9 cellular contexts compared by ENCODE assay signal in genomic region chr2:60867848-60868247, GRCh38. TPM values are rescaled to one million over a fixed set of nuclear protein-coding genes. Genes with fewer than 3 reads are reported as not detected.
DNase-seq lines count a peak whose midpoint lies in the region; TF ChIP-seq lines count a peak whose summit lies in the region.
"Had no signal": no experiment of that assay in that cellular context is flagged by ENCODE, and none has a peak within 500 bp of the region (broad histone marks: within the 10 kb centered on the region; RNA-seq: fewer than 3 reads in every experiment).

No MANE protein-coding gene starts in this region.

- no peaks in the 10 kb centered on the region for H3K79me2 ChIP-seq in mesendoderm (ENCODE audit: control insufficient read depth, insufficient read depth, low read length)

- H2BK15ac ChIP-seq in mesendoderm (replicated peaks; ENCODE audit: low read depth): no peak overlapping the region

- H3K4me3 ChIP-seq in fibroblast of pulmonary artery (replicated peaks; ENCODE audit: low read depth, low read length) (no peak overlapping the region), tibial nerve (no peak overlapping the region), mesendoderm (ENCODE audit: low read length) (no peak overlapping the region)

- H3K4ac ChIP-seq in mesendoderm (ENCODE audit: low read depth, low read length): no peak overlapping the region

- no peaks in the 10 kb centered on the region for H3K4me1 ChIP-seq in tibial nerve
- no peaks in the 10 kb centered on the region for H3K4me1 ChIP-seq in mesendoderm (ENCODE audit: control insufficient read depth, low read depth, low read length)

- peaks cover 18% of the 10 kb centered on the region for H3K36me3 Mint-ChIP-seq in T-helper 1 cell treated with Interleukin-12 subunit alpha and Interleukin-12 subunit beta and Interleukin-4 antibody, amounts not matched to agents 30 μg/mL and 1 μg/mL, for 36 hours (ENCODE audit: low read depth)

- peaks cover 0 to 4% (median 0%) of the 10 kb centered on the region in 4 donors for H3K9me3 ChIP-seq in tibial nerve

- no peak overlapping the region for H3K9ac ChIP-seq in mesendoderm (ENCODE audit: low read length)

- H4K8ac ChIP-seq in mesendoderm (ENCODE audit: low read depth, low read length): no peak overlapping the region

- no peaks in the 10 kb centered on the region for H3K36me3 ChIP-seq in tibial nerve
- no peaks in the 10 kb centered on the region for H3K36me3 ChIP-seq in mesendoderm (ENCODE audit: control insufficient read depth, insufficient read depth, low read length)

- peak; percentile 28 for DNase-seq in stimulated activated CD4-positive, alpha-beta T cell treated with anti-CD3 and anti-CD28 coated beads, Interleukin-4, amount 100 ng/mL, for 24 hours
- DNase-seq in stimulated activated CD4-positive, alpha-beta T cell treated with anti-CD3 and anti-CD28 coated beads, Interleukin-12 subunit alpha, Interleukin-12 subunit beta, amount 100 ng/mL, for 4 hours: no peak
- peak; percentile 12 for DNase-seq in fibroblast of pulmonary artery (ENCODE audit: low read depth)
- peak in 1 of 2 donors; percentile 47 for DNase-seq in tibial nerve (ENCODE audit: low spot score in 2 of 2)
- no peak for DNase-seq in mesendoderm
- DNase-seq in occipital lobe (lab: John Stamatoyannopoulos, UW): no peak
- DNase-seq in NCI-H2171 treated with DMSO at 0.1 percent for 48 hours (lab: John Stamatoyannopoulos, UW): no peak
- DNase-seq: kidney glomerular epithelial cell had no signal

- H2BK120ac ChIP-seq in mesendoderm (ENCODE audit: low read depth, low read length): no peak overlapping the region

- no peak overlapping the region for H3K4me2 ChIP-seq in mesendoderm (ENCODE audit: low read length)

- H3K27me3 ChIP-seq in tibial nerve (no peaks in the 10 kb centered on the region), mesendoderm (ENCODE audit: insufficient read depth, low read length, poor library complexity) (no peaks in the 10 kb centered on the region)

- WGBS in tibial nerve, 2 donors: 64 to 72% methylated on average over 5 of the region's 5 CpGs
- WGBS in mesendoderm (ENCODE audit: extremely low coverage, insufficient coverage, low lambda C conversion rate): no CpG with 5 or more reads among the region's 5 CpGs

- no peak overlapping the region for H3K18ac ChIP-seq in mesendoderm (ENCODE audit: low read length)

- no peaks in the 10 kb centered on the region for H3K27me3 Mint-ChIP-seq in T-helper 1 cell treated with Interleukin-12 subunit alpha and Interleukin-12 subunit beta and Interleukin-4 antibody, amounts not matched to agents 30 μg/mL and 1 μg/mL, for 36 hours (ENCODE audit: low read depth)

- no peak overlapping the region for H2BK5ac ChIP-seq in mesendoderm (ENCODE audit: low read length)

- peak overlapping the region; percentile 25 for H3K4me3 Mint-ChIP-seq in T-helper 1 cell treated with Interleukin-12 subunit alpha and Interleukin-12 subunit beta and Interleukin-4 antibody, amounts not matched to agents 30 μg/mL and 1 μg/mL, for 36 hours

- TF ChIP-seq EP300 in tibial nerve (IDR thresholded peaks at IDR 0.05): peak; percentile 31 to 64

- H3K56ac ChIP-seq in mesendoderm (ENCODE audit: low read length): no peak overlapping the region

- H3K23ac ChIP-seq in mesendoderm (ENCODE audit: low read length): no peak overlapping the region

- TF ChIP-seq CTCF in fibroblast of pulmonary artery (IDR thresholded peaks at IDR 0.05; ENCODE audit: low read length, missing control alignments) (no peak), tibial nerve (IDR thresholded peaks at IDR 0.05) (no peak)

- H3K79me1 ChIP-seq in mesendoderm (ENCODE audit: low read length): no peaks in the 10 kb centered on the region

- no peak for TF ChIP-seq POLR2A in tibial nerve (IDR thresholded peaks at IDR 0.05)

- H3K9me3 Mint-ChIP-seq in T-helper 1 cell treated with Interleukin-12 subunit alpha and Interleukin-12 subunit beta and Interleukin-4 antibody, amounts not matched to agents 30 μg/mL and 1 μg/mL, for 36 hours: peaks cover 37% of the 10 kb centered on the region

- H2AK5ac ChIP-seq in mesendoderm (ENCODE audit: low read length): no peak overlapping the region

- H3K27ac Mint-ChIP-seq in T-helper 1 cell treated with Interleukin-12 subunit alpha and Interleukin-12 subunit beta and Interleukin-4 antibody, amounts not matched to agents 30 μg/mL and 1 μg/mL, for 36 hours: peak overlapping the region; percentile 85

- H4K5ac ChIP-seq in mesendoderm (ENCODE audit: low read length): no peak overlapping the region

- H3K27ac ChIP-seq in tibial nerve (peak overlapping the region in 2 of 4 donors; percentile 43 to 62), mesendoderm (ENCODE audit: low read depth, low read length) (no peak overlapping the region)

- H3K4me1 Mint-ChIP-seq in T-helper 1 cell treated with Interleukin-12 subunit alpha and Interleukin-12 subunit beta and Interleukin-4 antibody, amounts not matched to agents 30 μg/mL and 1 μg/mL, for 36 hours (ENCODE audit: low read depth): peaks cover 19% of the 10 kb centered on the region

RNA-seq across cellular contexts. Expression of gene REL, which starts 13.5 kb away (rescaled TPM):
- 10 to 100 TPM; 10.5 to 17.3 (median 12.7) TPM for total RNA-seq in tibial nerve
- 3.1 TPM for polyA plus RNA-seq in mesendoderm (2013, experiment 1 of 2)
- 2.7 TPM for polyA plus RNA-seq in mesendoderm (2013, experiment 2 of 2)
- total RNA-seq in occipital lobe: 8.6 TPM

Comparison
In these comparisons a context has a peak if more than half of its experiments do, and no peak if none do; other contexts are left out.
1. DNase-seq: peak in stimulated activated CD4-positive, alpha-beta T cell treated with anti-CD3 and anti-CD28 coated beads, Interleukin-4, amount 100 ng/mL, for 24 hours (single experiment) and fibroblast of pulmonary artery (single experiment); none in stimulated activated CD4-positive, alpha-beta T cell treated with anti-CD3 and anti-CD28 coated beads, Interleukin-12 subunit alpha, Interleukin-12 subunit beta, amount 100 ng/mL, for 4 hours (single experiment), mesendoderm (single experiment), occipital lobe (single experiment) and NCI-H2171 treated with DMSO at 0.1 percent for 48 hours (single experiment).